In genomic region chr6:12884983-12885382, GRCh38 we compare ENCODE assay signal across 32 cellular contexts.
"Had no signal": no experiment of that assay in that cellular context is flagged by ENCODE, and none has a peak within 500 bp of the region (broad histone marks: within the 10 kb centered on the region; RNA-seq: fewer than 3 reads in every experiment).

No MANE protein-coding gene starts in this region.

- DNase-seq: activated CD4-positive, alpha-beta memory T cell treated with anti-CD3 and anti-CD28 coated beads, Interleukin-2, amount 10 ng/mL, durations not matched to agents 7 days and 5 days; activated CD4-positive, alpha-beta T cell treated with anti-CD3 and anti-CD28 coated beads for 1 hour; activated CD4-positive, alpha-beta T cell treated with anti-CD3 and anti-CD28 coated beads for 48 hours; activated CD4-positive, CD25-positive, alpha-beta regulatory T cell; activated CD8-positive, alpha-beta memory T cell treated with anti-CD3 and anti-CD28 coated beads for 24 hours; activated CD8-positive, alpha-beta memory T cell treated with anti-CD3 and anti-CD28 coated beads, Interleukin-2, amount 10 ng/mL, durations not matched to agents 7 days and 5 days; activated CD8-positive, alpha-beta memory T cell treated with anti-CD3 and anti-CD28 coated beads, Interleukin-2, amount 50 U/mL, for 48 hours; activated effector memory CD4-positive, alpha-beta T cell treated with anti-CD3 and anti-CD28 coated beads, Interleukin-2, amount 50 U/mL, for 16 hours; activated naive CD4-positive, alpha-beta T cell; activated naive CD4-positive, alpha-beta T cell treated with anti-CD3 and anti-CD28 coated beads, Interleukin-2, amount 50 U/mL, for 16 hours; activated naive CD8-positive, alpha-beta T cell treated with anti-CD3 and anti-CD28 coated beads for 36 hours; activated T-cell treated with anti-CD3 and anti-CD28 coated beads, Interleukin-2, amount 50 U/mL, for 72 hours; amniotic stem cell; body of pancreas; Kasumi-1; KG1; MG63; NCI-H1048; NCI-H1105 treated with DMSO at 0.1 percent for 48 hours; NCI-H1436; NCI-H1694; NCI-H1930; NCI-H510A; NCI-H526; NCI-H748 treated with DMSO at 0.1 percent for 48 hours; NK-92 treated with Interleukin-12 subunit alpha and Interleukin-12 subunit beta, amount 100 ng/mL, for 24 hours; PC-3; Peyer's patch; T-helper 1 cell; T-helper 2 cell; T-helper 9 cell; WERI-Rb-1 had no signal
